Comparison of ENCODE assay signal across 8 cellular contexts in the genomic region with DNA sequence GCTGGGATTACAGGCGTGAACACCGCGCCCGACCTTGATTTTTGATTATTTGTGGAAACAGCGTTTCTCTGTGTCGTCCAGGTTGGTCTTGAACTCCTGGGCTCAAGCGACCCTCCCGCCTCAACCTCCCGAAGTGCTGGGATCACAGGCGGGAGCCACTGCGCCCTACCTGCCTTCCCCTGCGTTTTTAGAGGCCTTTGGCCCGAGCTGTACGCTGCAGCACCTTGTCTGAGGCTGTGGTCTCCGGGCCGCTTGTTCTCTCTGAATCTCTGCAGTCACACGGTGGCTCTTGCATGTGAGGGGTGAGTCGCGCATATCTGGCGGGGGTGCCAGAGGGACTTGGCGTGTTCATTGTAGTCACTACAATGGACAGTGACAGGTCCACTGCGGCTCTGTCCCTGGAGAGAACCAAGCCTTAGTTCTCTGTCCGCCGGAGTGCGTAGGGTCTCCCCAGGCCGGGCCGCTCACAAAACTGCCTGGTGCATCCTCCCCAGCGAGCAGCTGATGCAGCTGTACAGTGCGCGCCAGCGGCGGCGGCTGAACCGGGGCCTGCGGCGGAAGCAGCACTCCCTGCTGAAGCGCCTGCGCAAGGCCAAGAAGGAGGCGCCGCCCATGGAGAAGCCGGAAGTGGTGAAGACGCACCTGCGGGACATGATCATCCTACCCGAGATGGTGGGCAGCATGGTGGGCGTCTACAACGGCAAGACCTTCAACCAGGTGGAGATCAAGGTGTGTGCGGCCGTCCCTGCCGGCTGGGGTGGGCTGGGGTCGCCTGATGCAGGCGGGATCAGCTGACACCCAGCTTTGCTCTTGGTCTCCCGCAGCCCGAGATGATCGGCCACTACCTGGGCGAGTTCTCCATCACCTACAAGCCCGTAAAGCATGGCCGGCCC. TPM values are rescaled to one million over a fixed set of nuclear protein-coding genes. Genes with fewer than 3 reads are reported as not detected.
A peak's percentile ranks its signal among the peaks of the same experiment; 100 is the strongest.
DNase-seq lines count a peak whose midpoint lies in the region; ATAC-seq and TF ChIP-seq lines count a peak whose summit lies in the region.
"Not testable (repeated sequence)": the region's sequence is repeated elsewhere in the genome, so short reads cannot be mapped to it uniquely, and the experiment has no call there.

No MANE protein-coding gene starts in this region.

- peaks cover 21% of the 10 kb centered on the region; the same call in 1 of the 2 replicates for H4K20me1 ChIP-seq in HCT116 (ENCODE audit: insufficient read depth)

- TF ChIP-seq RAD21 in HCT116 (IDR thresholded peaks at IDR 0.05; ENCODE audit: low read depth) = not testable (repeated sequence)

- not testable (repeated sequence) for H3K9me3 ChIP-seq in HCT116 (ENCODE audit: control insufficient read depth in 1 of 2, insufficient read depth in 1 of 2, low read depth in 1 of 2, low read length in 2 of 2); Panc1 (ENCODE audit: control insufficient read depth, insufficient read depth, low read depth, low read length); cardiac muscle cell (ENCODE audit: low read depth); mucosa of rectum (ENCODE audit: control insufficient read depth in 2 of 2, low read length in 2 of 2); skeletal muscle tissue (ENCODE audit: control insufficient read depth in 3 of 3, low read length in 3 of 3)

- H3K4me3 ChIP-seq in AG10803 (ENCODE audit: low read length) (peak overlapping the region; percentile 82), HCT116 (replicated peaks in 1 of 2; ENCODE audit: low read depth in 1 of 2, low read length in 2 of 2) (peak overlapping the region; percentile 76 to 96), Panc1 (ENCODE audit: low read depth in 2 of 2, low read length in 2 of 2) (peak overlapping the region; percentile 73 to 86), cardiac muscle cell (peak overlapping the region; percentile 56), mucosa of rectum (ENCODE audit: low read length in 2 of 2) (peak overlapping the region; percentile 85 to 94), skeletal muscle tissue (ENCODE audit: low read length in 3 of 3) (peak overlapping the region; percentile 78 to 94 (median 94))

- BruUV-seq in HCT116 (replicated peaks; lab: Mats Ljungman, UMichigan); Panc1 (replicated peaks; lab: Mats Ljungman, UMichigan): not testable (repeated sequence)

- not testable (repeated sequence) for H3K27me3 Mint-ChIP-seq in activated T-cell treated with anti-CD3 and anti-CD28 coated beads, Interleukin-2, amount 50 U/mL, for 4 hours (ENCODE audit: low read depth); chondrocyte (ENCODE audit: low read depth)

- H3K79me2 ChIP-seq in HCT116 (ENCODE audit: insufficient read depth, low read length) = peaks cover 45% of the 10 kb centered on the region

- peak overlapping the region; percentile 82 for H3K27ac ChIP-seq in HCT116 (ENCODE audit: low read depth, low read length)
- H3K27ac ChIP-seq in Panc1 (ENCODE audit: low read length) = peak overlapping the region; percentile 89
- not testable (repeated sequence) for H3K27ac ChIP-seq in cardiac muscle cell; mucosa of rectum (ENCODE audit: low read depth in 2 of 2, low read length in 2 of 2); skeletal muscle tissue (ENCODE audit: low read depth, low read length)

- not testable (repeated sequence) for H2AFZ ChIP-seq in HCT116 (ENCODE audit: low read depth, low read length, poor library complexity, severe bottlenecking)

- ATAC-seq in HCT116; Panc1; activated T-cell treated with anti-CD3 and anti-CD28 coated beads, Interleukin-2, amount 50 U/mL, for 4 hours: not testable (repeated sequence)

- H3K27ac Mint-ChIP-seq in chondrocyte (ENCODE audit: unreplicated experiment) = peak overlapping the region; percentile 63

- TF ChIP-seq POLR2A in HCT116 (IDR thresholded peaks at IDR 0.05; ENCODE audit: borderline replicate concordance, extremely low read depth, insufficient read depth, insufficient read length) = not testable (repeated sequence)

- not testable (repeated sequence) for TF ChIP-seq CTCF in AG10803 (conservative IDR thresholded peaks at IDR 0.05; ENCODE audit: low read length); HCT116 (IDR thresholded peaks at IDR 0.05 in 2 of 3, conservative IDR thresholded peaks at IDR 0.05 in 1 of 3; ENCODE audit: borderline replicate concordance in 1 of 3, insufficient read depth in 1 of 3, low read depth in 2 of 3, low read length in 2 of 3); Panc1 (IDR thresholded peaks at IDR 0.05); chondrocyte (IDR thresholded peaks at IDR 0.05); cardiac muscle cell (IDR thresholded peaks at IDR 0.05; ENCODE audit: low read depth, low read length)

- peaks cover 42% of the 10 kb centered on the region for H3K36me3 Mint-ChIP-seq in activated T-cell treated with anti-CD3 and anti-CD28 coated beads, Interleukin-2, amount 50 U/mL, for 4 hours (ENCODE audit: insufficient read depth)
- H3K36me3 Mint-ChIP-seq in chondrocyte (ENCODE audit: low read depth) = peaks cover 13% of the 10 kb centered on the region

- not testable (repeated sequence) for H3K9me3 Mint-ChIP-seq in activated T-cell treated with anti-CD3 and anti-CD28 coated beads, Interleukin-2, amount 50 U/mL, for 4 hours; chondrocyte (ENCODE audit: low read depth)

- CTCF ChIA-PET in HCT116 (lab: Charles Lee); Panc1 (lab: Charles Lee): not testable (repeated sequence)

- DNase-seq in AG10803 (ENCODE audit: low read depth) = peak; percentile 37
- DNase-seq in HCT116 (ENCODE audit: low read depth, low spot score); Panc1 (ENCODE audit: low read depth, low spot score); activated T-cell treated with anti-CD3 and anti-CD28 coated beads, Interleukin-2, amount 50 U/mL, for 4 hours; chondrocyte (ENCODE audit: low spot score); cardiac muscle cell (ENCODE audit: low read depth in 1 of 2, low spot score in 1 of 2): not testable (repeated sequence)

- H3K36me3 ChIP-seq in HCT116 (ENCODE audit: control insufficient read depth in 1 of 2, insufficient read depth in 2 of 2, low read length in 2 of 2) (peaks cover 18 to 35% of the 10 kb centered on the region in 2 experiments), cardiac muscle cell (peaks cover 22% of the 10 kb centered on the region), mucosa of rectum (ENCODE audit: control insufficient read depth in 2 of 2, insufficient read depth in 2 of 2, low read length in 2 of 2) (peaks cover 23 to 28% of the 10 kb centered on the region in 2 donors), skeletal muscle tissue (ENCODE audit: control insufficient read depth in 3 of 3, insufficient read depth in 3 of 3, low read length in 3 of 3) (peaks cover 27 to 36% (median 27%) of the 10 kb centered on the region in 3 donors)
- H3K36me3 ChIP-seq in Panc1 (ENCODE audit: control insufficient read depth, insufficient read depth, low read length) = not testable (repeated sequence)

- peak overlapping the region; percentile 98 for H3K9ac ChIP-seq in HCT116 (ENCODE audit: low read length)
- H3K9ac ChIP-seq in mucosa of rectum (ENCODE audit: low read depth in 1 of 2, low read length in 2 of 2) = peak overlapping the region; percentile 56 to 76
- peak overlapping the region; percentile 92 to 94 (median 93) for H3K9ac ChIP-seq in skeletal muscle tissue (ENCODE audit: low read depth in 1 of 3, low read length in 3 of 3)

- peaks cover 29% of the 10 kb centered on the region for H3K4me1 Mint-ChIP-seq in activated T-cell treated with anti-CD3 and anti-CD28 coated beads, Interleukin-2, amount 50 U/mL, for 4 hours (ENCODE audit: low read depth)
- H3K4me1 Mint-ChIP-seq in chondrocyte (ENCODE audit: low read depth) = peaks cover 30% of the 10 kb centered on the region

- not testable (repeated sequence) for H3K9me2 ChIP-seq in HCT116 (ENCODE audit: insufficient read depth)

- POLR2A ChIA-PET in HCT116 (lab: Charles Lee); Panc1 (lab: Charles Lee): not testable (repeated sequence)

- H3K27me3 ChIP-seq in HCT116 (ENCODE audit: insufficient read depth, low read length); Panc1 (ENCODE audit: control insufficient read depth, insufficient read depth, low read length); cardiac muscle cell; mucosa of rectum (ENCODE audit: control insufficient read depth in 2 of 2, insufficient read depth in 2 of 2, low read length in 2 of 2); skeletal muscle tissue (ENCODE audit: control insufficient read depth in 3 of 3, insufficient read depth in 3 of 3, low read length in 3 of 3): not testable (repeated sequence)

- peak overlapping the region; percentile 93 for H3K4me2 ChIP-seq in HCT116 (ENCODE audit: low read length)

- intact Hi-C loops in HCT116 (cut with micrococcal nuclease); Panc1 (cut with micrococcal nuclease; ENCODE audit: unreplicated experiment): not testable (repeated sequence)

- RAD21 ChIA-PET in HCT116 (lab: Charles Lee; ENCODE audit: low non-redundant PET in 1 of 2, low total read pairs in 2 of 2, uncharacterized antibody in 2 of 2, unreplicated experiment in 2 of 2) = not testable (repeated sequence)

- H3K4me1 ChIP-seq in HCT116 (ENCODE audit: control insufficient read depth in 1 of 2, insufficient read depth in 2 of 2, low read length in 2 of 2) (peaks cover 56 to 74% of the 10 kb centered on the region in 2 experiments), Panc1 (ENCODE audit: control insufficient read depth, insufficient read depth, low read length) (peaks cover 44% of the 10 kb centered on the region), mucosa of rectum (ENCODE audit: control insufficient read depth in 2 of 2, insufficient read depth in 2 of 2, low read length in 2 of 2) (peaks cover 15% of the 10 kb centered on the region in 2 donors), skeletal muscle tissue (ENCODE audit: control insufficient read depth in 3 of 3, insufficient read depth in 3 of 3, low read length in 3 of 3) (peaks cover 14 to 38% (median 29%) of the 10 kb centered on the region in 3 donors)
- not testable (repeated sequence) for H3K4me1 ChIP-seq in cardiac muscle cell (ENCODE audit: low read depth)

- H3K4me3 Mint-ChIP-seq in activated T-cell treated with anti-CD3 and anti-CD28 coated beads, Interleukin-2, amount 50 U/mL, for 4 hours = peak overlapping the region; percentile 98
- H3K4me3 Mint-ChIP-seq in chondrocyte (ENCODE audit: unreplicated experiment) = peak overlapping the region; percentile 97

- in situ Hi-C loops in Panc1 (cut with HindIII; ENCODE audit: low pct_unique_long_range_greater_than_20kb, low sequenced_read_pairs) = not testable (repeated sequence)

RNA-seq across cellular contexts. Expression of a gene that starts 1.6 kb away (rescaled TPM):
- total RNA-seq in HCT116 (2021; ENCODE audit: unreplicated experiment) (1,862 TPM), Panc1 (2021; ENCODE audit: unreplicated experiment) (1,067 TPM), chondrocyte (614 to 734 TPM (median 636 TPM) in 3 replicates), cardiac muscle cell (3,563 and 6,817 TPM in 2 replicates), skeletal muscle tissue (354 TPM)
- 2,807 and 2,860 TPM in 2 replicates for polyA plus RNA-seq in HCT116 (2012)
- 2,091 TPM for polyA plus RNA-seq in Panc1 (2012; ENCODE audit: insufficient read length)
- total RNA-seq in activated T-cell treated with anti-CD3 and anti-CD28 coated beads, Interleukin-2, amount 50 U/mL, for 4 hours = 1,000 to 10,000 TPM; 2,317 to 2,484 (median 2,379) TPM
- polyA plus RNA-seq in cardiac muscle cell = 1,008 and 1,129 TPM in 2 replicates

RNA-seq across cellular contexts. Expression of a gene that starts 10.2 kb away (rescaled TPM):
- total RNA-seq in HCT116 (2021; ENCODE audit: unreplicated experiment) (1.6 TPM), Panc1 (2021; ENCODE audit: unreplicated experiment) (11.9 TPM), chondrocyte (1.4 to 3.9 TPM (median 3.9 TPM) in 3 replicates), cardiac muscle cell (0.42 and 1.3 TPM in 2 replicates), skeletal muscle tissue (1.0 TPM)
- 0.62 and 0.66 TPM in 2 replicates for polyA plus RNA-seq in HCT116 (2012)
- polyA plus RNA-seq in Panc1 (2012; ENCODE audit: insufficient read length) = 14.5 TPM
- total RNA-seq in activated T-cell treated with anti-CD3 and anti-CD28 coated beads, Interleukin-2, amount 50 U/mL, for 4 hours = under 1 TPM; 0.13 to 0.45 (median 0.16) TPM
- polyA plus RNA-seq in cardiac muscle cell = 0.27 and 0.94 TPM in 2 replicates

RNA-seq across cellular contexts. Expression of a gene that starts 32.4 kb away (rescaled TPM):
- total RNA-seq in HCT116 (2021; ENCODE audit: unreplicated experiment) (191 TPM), Panc1 (2021; ENCODE audit: unreplicated experiment) (195 TPM), chondrocyte (81.1 to 88.0 TPM (median 82.5 TPM) in 3 replicates), cardiac muscle cell (103 and 112 TPM in 2 replicates), skeletal muscle tissue (27.1 TPM)
- 98.2 and 111 TPM in 2 replicates for polyA plus RNA-seq in HCT116 (2012)
- 137 TPM for polyA plus RNA-seq in Panc1 (2012; ENCODE audit: insufficient read length)
- total RNA-seq in activated T-cell treated with anti-CD3 and anti-CD28 coated beads, Interleukin-2, amount 50 U/mL, for 4 hours = 100 to 1,000 TPM; 296 to 322 (median 303) TPM
- 41.8 and 43.0 TPM in 2 replicates for polyA plus RNA-seq in cardiac muscle cell

RNA-seq across cellular contexts. Expression of a gene that starts 38.4 kb away (rescaled TPM):
- total RNA-seq in HCT116 (2021; ENCODE audit: unreplicated experiment) (102 TPM), Panc1 (2021; ENCODE audit: unreplicated experiment) (21.2 TPM), chondrocyte (30.1 to 34.3 TPM (median 32.5 TPM) in 3 replicates), cardiac muscle cell (197 and 231 TPM in 2 replicates), skeletal muscle tissue (101 TPM)
- 105 and 119 TPM in 2 replicates for polyA plus RNA-seq in HCT116 (2012)
- 52.6 TPM for polyA plus RNA-seq in Panc1 (2012; ENCODE audit: insufficient read length)
- total RNA-seq in activated T-cell treated with anti-CD3 and anti-CD28 coated beads, Interleukin-2, amount 50 U/mL, for 4 hours = 10 to 100 TPM; 16.0 to 25.9 (median 23.1) TPM
- polyA plus RNA-seq in cardiac muscle cell = 180 and 231 TPM in 2 replicates

RNA-seq across cellular contexts. Expression of a gene that starts 39.2 kb away (rescaled TPM):
- total RNA-seq in HCT116 (2021; ENCODE audit: unreplicated experiment) (48.8 TPM), Panc1 (2021; ENCODE audit: unreplicated experiment) (34.7 TPM), chondrocyte (23.3 to 24.7 TPM (median 24.2 TPM) in 3 replicates), cardiac muscle cell (52.4 and 81.5 TPM in 2 replicates), skeletal muscle tissue (11.5 TPM)
- polyA plus RNA-seq in HCT116 (2012) = 25.7 and 32.1 TPM in 2 replicates
- polyA plus RNA-seq in Panc1 (2012; ENCODE audit: insufficient read length) = 31.1 TPM
- total RNA-seq in activated T-cell treated with anti-CD3 and anti-CD28 coated beads, Interleukin-2, amount 50 U/mL, for 4 hours = 10 to 100 TPM; 31.0 to 32.1 (median 32.0) TPM
- 56.9 and 84.9 TPM in 2 replicates for polyA plus RNA-seq in cardiac muscle cell
